Comparison of ENCODE assay signal across 8 cellular contexts in the genomic region with DNA sequence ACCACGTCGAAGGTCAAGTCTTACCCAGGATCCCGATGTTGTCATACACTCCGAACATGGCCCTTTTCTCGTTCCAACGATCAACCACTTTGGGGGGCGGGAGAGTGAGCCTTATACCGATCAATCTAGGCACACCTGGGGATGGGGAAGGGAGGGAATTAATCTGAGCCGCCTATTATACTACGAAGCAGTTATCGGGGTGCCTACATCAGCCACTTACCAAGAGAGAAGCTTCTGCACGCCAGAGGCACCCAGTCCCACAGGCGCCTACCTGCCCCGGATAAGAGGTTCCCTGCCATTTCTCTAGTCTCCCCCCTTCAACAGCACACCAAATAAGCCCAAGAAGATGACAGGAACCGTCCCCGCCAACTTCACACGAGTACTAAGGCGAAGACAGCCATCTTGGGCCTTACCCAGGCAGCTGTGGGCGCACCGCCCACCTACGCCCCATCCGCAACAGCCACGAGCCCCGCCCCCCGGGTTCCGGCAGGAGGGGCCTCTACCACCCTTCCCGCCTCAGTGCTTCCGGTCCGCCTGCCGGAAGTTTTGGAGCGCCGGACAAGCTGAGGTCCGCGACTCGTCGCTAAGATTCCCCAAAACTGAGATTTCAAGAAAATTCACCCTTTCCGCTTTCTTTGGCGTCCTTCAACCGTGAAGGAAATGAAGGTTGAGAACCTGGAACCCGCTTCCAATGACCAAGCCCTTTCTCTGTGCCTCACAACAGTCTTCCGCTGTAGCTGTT. TPM values are rescaled to one million over a fixed set of nuclear protein-coding genes. Genes with fewer than 3 reads are reported as not detected.
DNase-seq lines count a peak whose midpoint lies in the region; ATAC-seq and TF ChIP-seq lines count a peak whose summit lies in the region.

A gene (minus strand): TSS at position 425 of the 742 bp plus-strand sequence. CDS start 126 bp downstream, at position 299.

- peaks cover 42% of the 10 kb centered on the region for H3K36me3 Mint-ChIP-seq in GM23338 (ENCODE audit: low read depth)
- peaks cover 5 to 17% of the 10 kb centered on the region in 2 donors for H3K36me3 Mint-ChIP-seq in naive B cell
- H3K36me3 Mint-ChIP-seq in stimulated activated effector memory CD8-positive, alpha-beta T cell treated with anti-CD3 and anti-CD28 coated beads, Interleukin-12 subunit alpha, Interleukin-12 subunit beta, amount 100 ng/mL, for 72 hours, result peaks cover 18% of the 10 kb centered on the region

- ATAC-seq in GM23338, result peak; percentile 92
- ATAC-seq in naive B cell (ENCODE audit: low read depth in 2 of 2), result peak; percentile 79
- ATAC-seq in stimulated activated effector memory CD8-positive, alpha-beta T cell treated with anti-CD3 and anti-CD28 coated beads, Interleukin-12 subunit alpha, Interleukin-12 subunit beta, amount 100 ng/mL, for 72 hours, result peak; percentile 87

- H3K9me2 ChIP-seq in DOHH2 (replicated peaks; ENCODE audit: control insufficient read depth, low read length) (no peaks in the 10 kb centered on the region), GM23338 (ENCODE audit: insufficient read depth) (no peaks in the 10 kb centered on the region)

- H3K36me3 ChIP-seq in DOHH2 (ENCODE audit: control insufficient read depth, low read length) (peaks cover 70% of the 10 kb centered on the region), GM23338 (ENCODE audit: insufficient read depth) (peaks cover 21% of the 10 kb centered on the region)

- peak; percentile 99 for DNase-seq in GM23338 (ENCODE audit: low spot score)
- DNase-seq in LNCaP clone FGC (ENCODE audit: low read depth), result peak; percentile 82
- peak; percentile 98 for DNase-seq in RPMI8226
- DNase-seq in activated T-helper 1 cell treated with anti-CD3 and anti-CD28 coated beads, Interleukin-2, amount 50 U/mL, for 16 hours (ENCODE audit: low read depth in 1 of 2, low spot score in 1 of 2), result peak; percentile 91 to 97
- DNase-seq in fibroblast of gingiva (ENCODE audit: low read depth), result peak; percentile 94
- peak; percentile 96 for DNase-seq in naive B cell
- DNase-seq in stimulated activated effector memory CD8-positive, alpha-beta T cell treated with anti-CD3 and anti-CD28 coated beads, Interleukin-12 subunit alpha, Interleukin-12 subunit beta, amount 100 ng/mL, for 72 hours (ENCODE audit: low spot score in 2 of 2), result peak; percentile 97 to 98

- H3K27me3 Mint-ChIP-seq in GM23338 (ENCODE audit: insufficient read depth, low read depth, poor library complexity), result peaks cover 6% of the 10 kb centered on the region
- H3K27me3 Mint-ChIP-seq in naive B cell, result peaks cover 0 to 2% (median 0%) of the 10 kb centered on the region in 3 donors

- H3K27ac Mint-ChIP-seq in GM23338, result peak within 1 kb of the TSS; percentile 98
- peak within 1 kb of the TSS; percentile 95 to 99 (median 96) for H3K27ac Mint-ChIP-seq in naive B cell
- H3K27ac Mint-ChIP-seq in stimulated activated effector memory CD8-positive, alpha-beta T cell treated with anti-CD3 and anti-CD28 coated beads, Interleukin-12 subunit alpha, Interleukin-12 subunit beta, amount 100 ng/mL, for 72 hours, result peak within 1 kb of the TSS; percentile 98

- H3K4me1 ChIP-seq in DOHH2 (ENCODE audit: control insufficient read depth, low read length), result peaks cover 35% of the 10 kb centered on the region
- H3K4me1 ChIP-seq in GM23338 (ENCODE audit: insufficient read depth), result peaks cover 27% of the 10 kb centered on the region

- H3K9me3 ChIP-seq in DOHH2 (ENCODE audit: control insufficient read depth, insufficient read depth, low read length), result no peaks in the 10 kb centered on the region

- H3K79me2 ChIP-seq in DOHH2 (ENCODE audit: control insufficient read depth, low read length) (peaks cover 57% of the 10 kb centered on the region), GM23338 (replicated peaks; ENCODE audit: insufficient read depth) (peaks cover 50% of the 10 kb centered on the region)

- H3K27ac ChIP-seq in DOHH2 (ENCODE audit: low read depth, low read length) (peak within 1 kb of the TSS; percentile 95), GM23338 (ENCODE audit: low read depth) (peak within 1 kb of the TSS; percentile 99)

- H3K4me1 Mint-ChIP-seq in GM23338 (peaks cover 13% of the 10 kb centered on the region; the same call in 2 of the 3 replicates), naive B cell (peaks cover 22 to 30% (median 28%) of the 10 kb centered on the region in 3 donors)
- peaks cover 27% of the 10 kb centered on the region for H3K4me1 Mint-ChIP-seq in stimulated activated effector memory CD8-positive, alpha-beta T cell treated with anti-CD3 and anti-CD28 coated beads, Interleukin-12 subunit alpha, Interleukin-12 subunit beta, amount 100 ng/mL, for 72 hours

- H3K4me3 ChIP-seq in DOHH2 (ENCODE audit: low read length) (peak within 1 kb of the TSS; percentile 87), GM23338 (peak within 1 kb of the TSS; percentile 70), LNCaP clone FGC (ENCODE audit: low read depth, low read length) (peak within 1 kb of the TSS; percentile 99)

- H3F3A ChIP-seq in DOHH2 (ENCODE audit: control insufficient read depth, insufficient read depth), result peaks cover 16% of the 10 kb centered on the region
- H3F3A ChIP-seq in GM23338 (replicated peaks; ENCODE audit: low read depth), result peaks cover 8% of the 10 kb centered on the region; the same call in 1 of the 2 replicates

- no peak for TF ChIP-seq CTCF in DOHH2 (IDR thresholded peaks at IDR 0.05; ENCODE audit: low read depth, low read length, poor library complexity, severe bottlenecking)
- no peak for TF ChIP-seq CTCF in GM23338 (conservative IDR thresholded peaks at IDR 0.05; ENCODE audit: low read depth in 2 of 2)
- no peak for TF ChIP-seq CTCF in LNCaP clone FGC (IDR thresholded peaks at IDR 0.05; ENCODE audit: control insufficient read depth, extremely low read depth, insufficient read depth)

- H3K9me3 Mint-ChIP-seq in GM23338 (no peaks in the 10 kb centered on the region), naive B cell (peaks cover 0 to 1% (median 0%) of the 10 kb centered on the region in 7 donors)
- H3K9me3 Mint-ChIP-seq in stimulated activated effector memory CD8-positive, alpha-beta T cell treated with anti-CD3 and anti-CD28 coated beads, Interleukin-12 subunit alpha, Interleukin-12 subunit beta, amount 100 ng/mL, for 72 hours, result no peaks in the 10 kb centered on the region

- H3K4me3 Mint-ChIP-seq in GM23338, result peak within 1 kb of the TSS; percentile 97
- H3K4me3 Mint-ChIP-seq in naive B cell, result peak within 1 kb of the TSS; percentile 88 to 99 (median 97)
- H3K4me3 Mint-ChIP-seq in stimulated activated effector memory CD8-positive, alpha-beta T cell treated with anti-CD3 and anti-CD28 coated beads, Interleukin-12 subunit alpha, Interleukin-12 subunit beta, amount 100 ng/mL, for 72 hours, result peak within 1 kb of the TSS; percentile 88

- H2AFZ ChIP-seq in GM23338, result peak within 1 kb of the TSS; percentile 39; the same call in 1 of the 2 replicates

- H3K4me2 ChIP-seq in DOHH2 (ENCODE audit: low read length) (peak within 1 kb of the TSS; percentile 95), GM23338 (peak within 1 kb of the TSS; percentile 88)

- no peaks in the 10 kb centered on the region for H3K27me3 ChIP-seq in DOHH2 (ENCODE audit: control insufficient read depth, low read length)
- no peaks in the 10 kb centered on the region for H3K27me3 ChIP-seq in GM23338 (ENCODE audit: insufficient read depth)

- H4K20me1 ChIP-seq in DOHH2 (ENCODE audit: control insufficient read depth, insufficient read depth, low read depth, low read length) (no peaks in the 10 kb centered on the region), GM23338 (replicated peaks; ENCODE audit: insufficient read depth) (peaks cover 9% of the 10 kb centered on the region)

TF ChIP-seq in GM23338, 12 proteins besides CTCF, POLR2A, EP300 and RAD21:
- TF ChIP-seq CREB1 (CRISPR knock-in tag; IDR thresholded peaks at IDR 0.05; ENCODE audit: low read depth) (peak; percentile 83), ZNF331 (CRISPR knock-in tag; IDR thresholded peaks at IDR 0.05; ENCODE audit: low read depth) (no peak), POLR2AphosphoS5 (IDR thresholded peaks at IDR 0.05; ENCODE audit: low read depth) (peak; percentile 76)
- TF ChIP-seq, protein P1, sequence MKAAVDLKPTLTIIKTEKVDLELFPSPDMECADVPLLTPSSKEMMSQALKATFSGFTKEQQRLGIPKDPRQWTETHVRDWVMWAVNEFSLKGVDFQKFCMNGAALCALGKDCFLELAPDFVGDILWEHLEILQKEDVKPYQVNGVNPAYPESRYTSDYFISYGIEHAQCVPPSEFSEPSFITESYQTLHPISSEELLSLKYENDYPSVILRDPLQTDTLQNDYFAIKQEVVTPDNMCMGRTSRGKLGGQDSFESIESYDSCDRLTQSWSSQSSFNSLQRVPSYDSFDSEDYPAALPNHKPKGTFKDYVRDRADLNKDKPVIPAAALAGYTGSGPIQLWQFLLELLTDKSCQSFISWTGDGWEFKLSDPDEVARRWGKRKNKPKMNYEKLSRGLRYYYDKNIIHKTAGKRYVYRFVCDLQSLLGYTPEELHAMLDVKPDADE (IDR thresholded peaks at IDR 0.05), result peak; percentile 78

RNA-seq across cellular contexts. Expression of the gene that starts here (rescaled TPM):
- 75.1 and 93.9 TPM in 2 replicates for total RNA-seq in GM23338 (2014; rRNA removed; shearing (Covaris generic))
- 432 and 463 TPM in 2 replicates for polyA plus RNA-seq in GM23338 (2016; fragmentation: Nextera tagmentation; extraction: Ambion mirVana)
- polyA plus RNA-seq in naive B cell (ENCODE audit: low read depth in 6 of 6), result 100 to 1,000 TPM; 126 to 243 (median 176) TPM

Comparison
In these comparisons a context has a peak if more than half of its experiments do, and no peak if none do; other contexts are left out.
1. Peak in every context shown above with its lines: DNase-seq, ATAC-seq, H3K4me3 ChIP-seq and H3K27ac ChIP-seq.